In the genomic region with DNA sequence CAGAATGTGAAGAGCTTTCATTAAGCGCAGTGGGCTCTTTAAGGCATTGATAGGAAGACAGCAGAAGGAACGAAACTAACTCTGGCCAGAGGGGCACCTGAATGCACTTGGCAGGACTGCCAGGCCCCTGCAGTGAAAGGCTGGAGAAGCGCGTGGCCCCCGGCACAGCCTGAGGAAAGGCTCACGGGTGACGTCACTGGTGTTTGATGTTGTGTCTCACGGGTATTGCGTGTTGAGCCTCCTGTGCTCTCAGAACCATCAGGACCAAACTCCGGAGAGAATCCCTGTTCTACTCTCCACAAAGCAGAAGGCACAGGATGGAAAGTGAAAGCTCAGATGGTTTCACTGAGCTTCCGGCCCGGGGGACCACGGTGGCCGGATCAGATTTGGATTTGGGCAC, we compare ENCODE assay signal across 29 cellular contexts.
"Had no signal": no experiment of that assay in that cellular context is flagged by ENCODE, and none has a peak within 500 bp of the region (broad histone marks: within the 10 kb centered on the region; RNA-seq: fewer than 3 reads in every experiment).

No MANE protein-coding gene starts in this region.

- H3K27me3 Mint-ChIP-seq: activated B cell treated with CpG ODN at 0.5 μM for 24 hours; activated CD8-positive, alpha-beta T cell treated with anti-CD3 and anti-CD28 coated beads for 36 hours; activated naive CD8-positive, alpha-beta T cell had no signal

- H3K36me3 Mint-ChIP-seq: activated naive CD8-positive, alpha-beta T cell had no signal

- H3K4me3 Mint-ChIP-seq: activated B cell treated with CpG ODN at 0.5 μM for 24 hours; activated CD8-positive, alpha-beta T cell treated with anti-CD3 and anti-CD28 coated beads for 36 hours; activated naive CD8-positive, alpha-beta T cell; activated T-cell treated with anti-CD3 and anti-CD28 coated beads, Interleukin-2, amount 50 U/mL, for 4 hours; activated T-helper 17 cell treated with anti-CD3 and anti-CD28 coated beads, Interleukin-2, amount 50 U/mL, for 72 hours; effector memory CD8-positive, alpha-beta T cell; T-helper 17 cell; T-helper 2 cell treated with Interferon-gamma antibody and Interleukin-4, amounts not matched to agents 5 μg/mL and 100 μg/mL, for 36 hours had no signal

- H3K9me3 Mint-ChIP-seq: activated B cell treated with CpG ODN at 0.5 μM for 24 hours; activated CD8-positive, alpha-beta T cell treated with anti-CD3 and anti-CD28 coated beads for 36 hours; activated T-cell treated with anti-CD3 and anti-CD28 coated beads, Interleukin-2, amount 50 U/mL, for 4 hours; activated T-helper 17 cell treated with anti-CD3 and anti-CD28 coated beads, Interleukin-2, amount 50 U/mL, for 72 hours; effector memory CD8-positive, alpha-beta T cell; T-helper 2 cell treated with Interferon-gamma antibody and Interleukin-4, amounts not matched to agents 5 μg/mL and 100 μg/mL, for 36 hours had no signal

- ATAC-seq: activated CD4-positive, CD25-positive, alpha-beta regulatory T cell treated with anti-CD3 and anti-CD28 coated beads, Interleukin-2, amount 50 U/mL, for 24 hours; activated CD8-positive, alpha-beta T cell treated with anti-CD3 and anti-CD28 coated beads for 36 hours; activated T-cell treated with anti-CD3 and anti-CD28 coated beads, Interleukin-2, amount 50 U/mL, for 4 hours; activated T-helper 17 cell treated with anti-CD3 and anti-CD28 coated beads, Interleukin-2, amount 50 U/mL, for 72 hours; effector memory CD8-positive, alpha-beta T cell; foreskin keratinocyte; gastrocnemius medialis; T-helper 17 cell had no signal

- H3K27ac Mint-ChIP-seq: activated B cell treated with CpG ODN at 0.5 μM for 24 hours; activated CD8-positive, alpha-beta T cell treated with anti-CD3 and anti-CD28 coated beads for 36 hours; activated naive CD8-positive, alpha-beta T cell; activated T-helper 17 cell treated with anti-CD3 and anti-CD28 coated beads, Interleukin-2, amount 50 U/mL, for 72 hours; effector memory CD8-positive, alpha-beta T cell; T-helper 17 cell; T-helper 2 cell treated with Interferon-gamma antibody and Interleukin-4, amounts not matched to agents 5 μg/mL and 100 μg/mL, for 36 hours had no signal

- H3K4me1 Mint-ChIP-seq: activated B cell treated with CpG ODN at 0.5 μM for 24 hours; activated T-helper 17 cell treated with anti-CD3 and anti-CD28 coated beads, Interleukin-2, amount 50 U/mL, for 72 hours; T-helper 17 cell had no signal

- DNase-seq: activated B cell treated with CpG ODN at 0.5 μM for 24 hours; activated CD4-positive, alpha-beta T cell treated with anti-CD3 and anti-CD28 coated beads for 48 hours; activated CD4-positive, alpha-beta T cell treated with anti-CD3 and anti-CD28 coated beads, Interleukin-2, amount 50 U/mL, for 1 hour; activated CD4-positive, alpha-beta T cell treated with anti-CD3 and anti-CD28 coated beads, Interleukin-2, amount 50 U/mL, for 48 hours; activated CD8-positive, alpha-beta memory T cell treated with anti-CD3 and anti-CD28 coated beads for 24 hours; activated CD8-positive, alpha-beta T cell treated with anti-CD3 and anti-CD28 coated beads for 36 hours; activated effector memory CD4-positive, alpha-beta T cell treated with Interleukin-2 at 50 U/mL for 16 hours; activated gamma-delta T cell treated with Interleukin-2 at 50 U/mL for 16 hours; activated naive CD4-positive, alpha-beta T cell treated with anti-CD3 and anti-CD28 coated beads, Interleukin-2, amount 50 U/mL, for 16 hours; activated naive CD4-positive, alpha-beta T cell treated with Interleukin-2 at 50 U/mL for 16 hours; activated T-cell treated with anti-CD3 and anti-CD28 coated beads, Interleukin-2, amount 50 U/mL, for 4 hours; amniotic stem cell; anterior cingulate cortex; caudate nucleus; cortex of kidney; dermis blood vessel endothelial cell; effector CD4-positive, alpha-beta T cell; effector memory CD8-positive, alpha-beta T cell; erythroblast; foreskin keratinocyte; gastrocnemius medialis; T-helper 1 cell; T-helper 17 cell; T1000; WERI-Rb-1 had no signal
